In the genomic region with DNA sequence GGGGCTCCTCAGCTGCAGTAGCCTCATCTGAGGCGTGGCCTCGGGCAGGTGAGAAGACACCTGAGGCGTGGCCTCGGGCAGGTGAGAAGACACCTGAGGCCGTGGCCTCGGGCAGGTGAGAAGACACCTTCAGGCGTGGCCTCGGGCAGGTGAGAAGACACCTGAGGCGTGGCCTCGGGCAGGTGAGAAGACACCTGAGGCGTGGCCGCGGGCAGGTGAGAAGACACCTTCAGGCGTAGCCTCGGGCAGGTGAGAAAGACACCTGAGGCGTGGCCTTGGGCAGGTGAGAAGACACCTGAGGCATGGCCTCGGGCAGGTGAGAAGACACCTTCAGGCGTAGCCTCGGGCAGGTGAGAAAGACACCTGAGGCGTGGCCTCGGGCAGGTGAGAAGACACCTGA, we compare ENCODE assay signal across 3 cellular contexts. TPM values are rescaled to one million over a fixed set of nuclear protein-coding genes. Genes with fewer than 3 reads are reported as not detected.
"Had no signal": no experiment of that assay in that cellular context is flagged by ENCODE, and none has a peak within 500 bp of the region (broad histone marks: within the 10 kb centered on the region; RNA-seq: fewer than 3 reads in every experiment).

No MANE protein-coding gene starts in this region.

RNA-seq across cellular contexts. Expression of a gene that starts 4.0 kb away (rescaled TPM):
- total RNA-seq: LHCN-M2, M059J, MCF 10A had no signal
